ENCODE assay signal across 8 cellular contexts in genomic region chr5:34188001-34188822, GRCh38.
DNase-seq lines count a peak whose midpoint lies in the region; ATAC-seq and TF ChIP-seq lines count a peak whose summit lies in the region.
"Not testable (repeated sequence)": the region's sequence is repeated elsewhere in the genome, so short reads cannot be mapped to it uniquely, and the experiment has no call there.

No MANE protein-coding gene starts in this region.

- POLR2A ChIA-PET in CD4-positive, alpha-beta T cell (lab: Charles Lee) = not testable (repeated sequence)

- not testable (repeated sequence) for H3K4me1 Mint-ChIP-seq in CD4-positive, alpha-beta T cell (ENCODE audit: low read depth); activated naive CD4-positive, alpha-beta T cell treated with anti-CD3 and anti-CD28 coated beads for 36 hours (ENCODE audit: low read depth)
- H3K4me1 Mint-ChIP-seq in stimulated activated naive CD8-positive, alpha-beta T cell treated with anti-CD3 and anti-CD28 coated beads, Interleukin-15, amount 100 ng/mL, for 72 hours = peaks cover 21% of the 10 kb centered on the region

- intact Hi-C loops in CD4-positive, alpha-beta T cell (cut with DNase I, micrococcal nuclease) = loop anchor here in 1 of 2 experiments (10.0 kb wide), 1 partner anchor 277 kb away; no protein-coding TSS in a partner anchor
- intact Hi-C loops in activated naive CD4-positive, alpha-beta T cell treated with anti-CD3 and anti-CD28 coated beads for 36 hours (cut with micrococcal nuclease); posterior vena cava (cut with DNase I): not testable (repeated sequence)

- not testable (repeated sequence) for H3K27me3 Mint-ChIP-seq in CD4-positive, alpha-beta T cell; activated naive CD4-positive, alpha-beta T cell treated with anti-CD3 and anti-CD28 coated beads for 36 hours (ENCODE audit: low read depth); stimulated activated naive CD8-positive, alpha-beta T cell treated with anti-CD3 and anti-CD28 coated beads, Interleukin-15, amount 100 ng/mL, for 72 hours

- peaks cover 50% of the 10 kb centered on the region for H3K36me3 Mint-ChIP-seq in CD4-positive, alpha-beta T cell (ENCODE audit: low read depth)
- peaks cover 22% of the 10 kb centered on the region for H3K36me3 Mint-ChIP-seq in activated naive CD4-positive, alpha-beta T cell treated with anti-CD3 and anti-CD28 coated beads for 36 hours (ENCODE audit: low read depth)

- not testable (repeated sequence) for H3K4me3 Mint-ChIP-seq in CD4-positive, alpha-beta T cell; activated naive CD4-positive, alpha-beta T cell treated with anti-CD3 and anti-CD28 coated beads for 36 hours; stimulated activated naive CD8-positive, alpha-beta T cell treated with anti-CD3 and anti-CD28 coated beads, Interleukin-15, amount 100 ng/mL, for 72 hours

- peak in 7 of 10 experiments; percentile 26 to 66 (median 42) for DNase-seq in CD4-positive, alpha-beta T cell
- DNase-seq in HK-2 (ENCODE audit: unreplicated experiment) (peak; percentile 10), SW480 (ENCODE audit: low spot score) (peak; percentile 23), posterior vena cava (ENCODE audit: low spot score) (peak; percentile 94)
- peak; percentile 66 for DNase-seq in activated naive CD4-positive, alpha-beta T cell treated with anti-CD3 and anti-CD28 coated beads for 36 hours
- DNase-seq in epithelial cell of proximal tubule (ENCODE audit: low read depth); kidney epithelial cell (ENCODE audit: low read depth): not testable (repeated sequence)
- DNase-seq in stimulated activated naive CD8-positive, alpha-beta T cell treated with anti-CD3 and anti-CD28 coated beads, Interleukin-15, amount 100 ng/mL, for 72 hours = peak; percentile 75 to 79

- H3K36me3 ChIP-seq in kidney epithelial cell (ENCODE audit: control insufficient read depth, insufficient read depth, low read length) = not testable (repeated sequence)

- H3K9me3 Mint-ChIP-seq in CD4-positive, alpha-beta T cell; activated naive CD4-positive, alpha-beta T cell treated with anti-CD3 and anti-CD28 coated beads for 36 hours; stimulated activated naive CD8-positive, alpha-beta T cell treated with anti-CD3 and anti-CD28 coated beads, Interleukin-15, amount 100 ng/mL, for 72 hours: not testable (repeated sequence)

- H3K27ac ChIP-seq in CD4-positive, alpha-beta T cell (ENCODE audit: low read depth, low read length) = not testable (repeated sequence)

- not testable (repeated sequence) for H3K4me3 ChIP-seq in epithelial cell of proximal tubule (ENCODE audit: low read depth, low read length); kidney epithelial cell (ENCODE audit: low read depth, low read length)

- H3K27me3 ChIP-seq in CD4-positive, alpha-beta T cell (ENCODE audit: control insufficient read depth, insufficient read depth, low read length); kidney epithelial cell (ENCODE audit: control insufficient read depth, insufficient read depth, low read length): not testable (repeated sequence)

- not testable (repeated sequence) for H3K9me3 ChIP-seq in CD4-positive, alpha-beta T cell (ENCODE audit: control insufficient read depth, low read length)

- not testable (repeated sequence) for H3K27ac Mint-ChIP-seq in CD4-positive, alpha-beta T cell; activated naive CD4-positive, alpha-beta T cell treated with anti-CD3 and anti-CD28 coated beads for 36 hours; stimulated activated naive CD8-positive, alpha-beta T cell treated with anti-CD3 and anti-CD28 coated beads, Interleukin-15, amount 100 ng/mL, for 72 hours

- CTCF ChIA-PET in CD4-positive, alpha-beta T cell (lab: Charles Lee) = not testable (repeated sequence)
- CTCF ChIA-PET in activated naive CD4-positive, alpha-beta T cell treated with anti-CD3 and anti-CD28 coated beads for 36 hours (lab: Charles Lee) = interaction anchor here (0.6 kb wide), 1 partner anchor 1008 kb away, joined by 3 read pairs; no protein-coding TSS in a partner anchor

- not testable (repeated sequence) for ATAC-seq in CD4-positive, alpha-beta T cell (ENCODE audit: poor library complexity); stimulated activated naive CD8-positive, alpha-beta T cell treated with anti-CD3 and anti-CD28 coated beads, Interleukin-15, amount 100 ng/mL, for 72 hours

- peak; percentile 47 for TF ChIP-seq CTCF in CD4-positive, alpha-beta T cell (IDR thresholded peaks at IDR 0.05)
- TF ChIP-seq CTCF in epithelial cell of proximal tubule (conservative IDR thresholded peaks at IDR 0.05; ENCODE audit: low read depth, low read length) (peak; percentile 53), kidney epithelial cell (IDR thresholded peaks at IDR 0.05; ENCODE audit: insufficient read depth, low read length, poor library complexity, severe bottlenecking) (peak; percentile 32)
